Comparison of ENCODE assay signal across 9 cellular contexts in genomic region chr9:131008909-131009618, GRCh38. TPM values are rescaled to one million over a fixed set of nuclear protein-coding genes. Genes with fewer than 3 reads are reported as not detected.
DNase-seq lines count a peak whose midpoint lies in the region; ATAC-seq, FAIRE-seq and TF ChIP-seq lines count a peak whose summit lies in the region.
"Had no signal": no experiment of that assay in that cellular context is flagged by ENCODE, and none has a peak within 500 bp of the region (broad histone marks: within the 10 kb centered on the region; RNA-seq: fewer than 3 reads in every experiment).

LAMC3 (plus strand) TSS chr9:131009174; CDS start chr9:131009215, 41 bp downstream.

- DNase-seq in cardiac muscle cell (ENCODE audit: low read depth in 1 of 2, low spot score in 1 of 2) (peak; percentile 12 to 70), cardiac septum (ENCODE audit: low spot score) (no peak), adrenal gland (peak in 5 of 7 donors; percentile 34 to 41 (median 39)), left lobe of liver (ENCODE audit: low spot score) (no peak), vagina (ENCODE audit: extremely low spot score in 2 of 2) (no peak), H54 (ENCODE audit: insufficient read length, low spot score) (no peak), SK-N-DZ (ENCODE audit: low spot score) (no peak)

- no peaks in the 10 kb centered on the region for H3K9me3 ChIP-seq in cardiac muscle cell (ENCODE audit: low read depth)
- H3K9me3 ChIP-seq in adrenal gland (replicated peaks in 1 of 3): no peaks in the 10 kb centered on the region
- no peaks in the 10 kb centered on the region for H3K9me3 ChIP-seq in vagina
- H3K9me3 ChIP-seq: pancreas had no signal

- H3K27me3 ChIP-seq in cardiac muscle cell: peaks cover 17% of the 10 kb centered on the region
- peaks cover 14% of the 10 kb centered on the region for H3K27me3 ChIP-seq in adrenal gland
- H3K27me3 ChIP-seq in vagina: no peaks in the 10 kb centered on the region

- peak within 1 kb of the TSS; percentile 20 for H3K4me3 ChIP-seq in cardiac muscle cell
- H3K4me3 ChIP-seq in adrenal gland: peak within 1 kb of the TSS in 1 of 4 donors; percentile 57
- peak within 1 kb of the TSS; percentile 38 to 46 for H3K4me3 ChIP-seq in vagina

- TF ChIP-seq CTCF in cardiac muscle cell (IDR thresholded peaks at IDR 0.05; ENCODE audit: low read depth, low read length) (peak; percentile 28), adrenal gland (IDR thresholded peaks at IDR 0.05) (peak; percentile 23 to 64 (median 46)), vagina (IDR thresholded peaks at IDR 0.05) (peak; percentile 28 to 40 (median 36))

- 6 to 31% (median 19%) methylated on average over 12 to 88 of the region's 88 CpGs for WGBS in adrenal gland, 4 donors

- H3K27ac ChIP-seq in cardiac muscle cell (no peak within 1 kb of the TSS), adrenal gland (peak within 1 kb of the TSS in 2 of 5 donors; percentile 76 to 78), vagina (no peak within 1 kb of the TSS)
- H3K27ac ChIP-seq: pancreas had no signal

- no peak for FAIRE-seq in H54 (lab: Jason Lieb, UNC)
- FAIRE-seq: pancreas had no signal

- H3K36me3 ChIP-seq in cardiac muscle cell: no peaks in the 10 kb centered on the region
- H3K36me3 ChIP-seq in adrenal gland (replicated peaks in 1 of 2): no peaks in the 10 kb centered on the region
- no peaks in the 10 kb centered on the region for H3K36me3 ChIP-seq in vagina
- H3K36me3 ChIP-seq: pancreas had no signal

- intact Hi-C loops in cardiac septum (cut with DNase I): no loop called here
- intact Hi-C loops in adrenal gland (cut with DNase I): no loop called here
- intact Hi-C loops in vagina (cut with DNase I): no loop called here

- TF ChIP-seq POLR2A in adrenal gland (IDR thresholded peaks at IDR 0.05): peak in 1 of 2 donors; percentile 18
- no peak for TF ChIP-seq POLR2A in vagina (IDR thresholded peaks at IDR 0.05)
- TF ChIP-seq POLR2A in H54 (IDR thresholded peaks at IDR 0.05; ENCODE audit: low read depth, low read length): no peak

- H3K4me1 ChIP-seq in cardiac muscle cell (ENCODE audit: low read depth) (peaks cover 10% of the 10 kb centered on the region), adrenal gland (replicated peaks in 1 of 2) (no peaks in the 10 kb centered on the region), vagina (peaks cover 16% of the 10 kb centered on the region)
- H3K4me1 ChIP-seq: pancreas had no signal

- peak; percentile 36 for ATAC-seq in left lobe of liver
- ATAC-seq in HG02840 (IDR thresholded peaks at IDR 0.05; ENCODE audit: low FRiP score, unreplicated experiment): no peak

RNA-seq across cellular contexts. Expression of gene LAMC3, which starts in this region (rescaled TPM):
- total RNA-seq in cardiac muscle cell (7.5 and 14.0 TPM in 2 replicates), cardiac septum (0.89 TPM), adrenal gland (100 to 1,000 TPM in 1 of 8 donors, 10 to 100 TPM in 7; 18.5 to 125 (median 49.7) TPM), left lobe of liver (7.1 TPM), vagina (13.3 TPM)
- polyA plus RNA-seq in cardiac muscle cell (5.4 and 7.6 TPM in 2 replicates), adrenal gland (10 to 100 TPM in 2 of 3 donors, 1 to 10 TPM in 1; 3.3 to 85.3 (median 67.0) TPM)
- 0.50 and 0.74 TPM in 2 replicates for polyA plus RNA-seq in SK-N-DZ (2014; cell fraction: cytosol; rRNA removed)
- 0.31 TPM in 1 of 2 replicates, not detected in the other for polyA plus RNA-seq in SK-N-DZ (2014; cell fraction: nucleus; rRNA removed)

Comparison
In these comparisons a context has a peak if more than half of its experiments do, and no peak if none do; other contexts are left out.
1. DNase-seq: peak in cardiac muscle cell (2 of 2) and adrenal gland (5 of 7); none in cardiac septum (single experiment), left lobe of liver (single experiment), vagina (0 of 2), H54 (single experiment) and SK-N-DZ (single experiment).
2. Peak in every context shown above with its lines, with median percentiles within 50 percentile points of each other: CTCF ChIP-seq.